ENCODE assay signal across 14 cellular contexts in the genomic region with DNA sequence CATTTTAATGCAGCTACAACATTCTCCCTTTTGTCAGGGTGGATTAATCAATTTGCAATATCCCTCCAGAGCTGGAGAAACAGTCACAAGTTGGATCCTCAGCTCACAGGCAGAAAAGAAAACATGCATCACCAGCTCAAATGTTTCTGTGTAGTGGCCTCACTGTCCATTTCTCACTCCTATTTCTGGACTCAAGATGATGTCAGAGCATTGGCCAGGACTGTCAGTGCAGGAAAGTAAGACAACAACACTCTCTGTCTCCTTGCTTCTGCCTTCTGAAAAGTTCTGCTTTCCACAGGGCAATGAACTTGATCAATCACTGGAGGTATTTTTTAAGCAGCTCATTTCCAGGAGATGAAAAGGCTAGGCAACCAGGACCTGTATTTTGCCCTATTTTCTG. TPM values are rescaled to one million over a fixed set of nuclear protein-coding genes. Genes with fewer than 3 reads are reported as not detected.
A peak's percentile ranks its signal among the peaks of the same experiment; 100 is the strongest.
DNase-seq lines count a peak whose midpoint lies in the region; ATAC-seq and TF ChIP-seq lines count a peak whose summit lies in the region.
"Had no signal": no experiment of that assay in that cellular context is flagged by ENCODE, and none has a peak within 500 bp of the region (broad histone marks: within the 10 kb centered on the region; RNA-seq: fewer than 3 reads in every experiment).

No MANE protein-coding gene starts in this region.

- peaks cover 49% of the 10 kb centered on the region for H3F3A ChIP-seq in SK-N-SH (replicated peaks; ENCODE audit: insufficient read depth)

- peak overlapping the region in 1 of 2 experiments; percentile 97; a peak in 2 of 4 replicates for H3K27ac ChIP-seq in SK-N-SH (ENCODE audit: low read depth in 2 of 2, low read length in 1 of 2)
- peak overlapping the region; percentile 24 to 94 (median 80) for H3K27ac ChIP-seq in heart right ventricle
- H3K27ac ChIP-seq: 22Rv1, body of pancreas, foreskin keratinocyte had no signal

- TF ChIP-seq RAD21 in SK-N-SH (IDR thresholded peaks at IDR 0.05; ENCODE audit: low read length): no peak

- intact Hi-C loops in heart right ventricle (cut with DNase I): loop anchor here in 4 of 10 donors (5.0 to 10.0 kb wide), 4 partner anchors 89 to 212 kb away; no protein-coding TSS in a partner anchor

- POLR2A ChIA-PET in SK-N-SH (lab: Yijun Ruan, JAX): no interaction called here

- no peaks in the 10 kb centered on the region for H3K27me3 Mint-ChIP-seq in progenitor cell of endocrine pancreas

- H3K4me2 ChIP-seq in SK-N-SH: peak overlapping the region; percentile 45

- DNase-seq in SK-N-SH (no peak), heart right ventricle (peak in 1 of 2 donors; percentile 62), progenitor cell of endocrine pancreas (ENCODE audit: low spot score, unreplicated experiment) (no peak), DMS79 treated with DMSO at 0.1 percent for 48 hours (lab: John Stamatoyannopoulos, UW) (no peak), superior temporal gyrus (ENCODE audit: extremely low spot score) (no peak), epidermal melanocyte (ENCODE audit: insufficient read length, low spot score) (no peak)
- DNase-seq: Calu3, foreskin keratinocyte, GOT3, NCI-H446 treated with DMSO at 0.1 percent for 48 hours had no signal

- no peak for TF ChIP-seq CTCF in SK-N-SH (IDR thresholded peaks at IDR 0.05)
- TF ChIP-seq CTCF in heart right ventricle (IDR thresholded peaks at IDR 0.05): no peak
- TF ChIP-seq CTCF in progenitor cell of endocrine pancreas (IDR thresholded peaks at IDR 0.05; ENCODE audit: unreplicated experiment): no peak

- peaks cover 13% of the 10 kb centered on the region for H3K36me3 Mint-ChIP-seq in progenitor cell of endocrine pancreas (ENCODE audit: insufficient read depth)

- H3K4me1 ChIP-seq in SK-N-SH (ENCODE audit: control insufficient read depth in 1 of 2, insufficient read depth in 2 of 2, low read depth in 1 of 2, low read length in 1 of 2): peaks cover 16 to 57% of the 10 kb centered on the region in 2 experiments; a peak in 3 of 4 replicates
- peaks cover 6 to 54% (median 42%) of the 10 kb centered on the region in 9 donors for H3K4me1 ChIP-seq in heart right ventricle

- no peak for ATAC-seq in SK-N-SH treated with all-trans-retinoic acid at 6 μM for 48 hours
- ATAC-seq in heart right ventricle: peak; percentile 50 to 91 (median 84)
- ATAC-seq in GM19455 (IDR thresholded peaks at IDR 0.05; ENCODE audit: unreplicated experiment): no peak
- ATAC-seq: body of pancreas, foreskin keratinocyte had no signal

- peaks cover 14% of the 10 kb centered on the region for H3K4me1 Mint-ChIP-seq in progenitor cell of endocrine pancreas (ENCODE audit: low read depth)

- peak overlapping the region; percentile 47 for H3K9ac ChIP-seq in SK-N-SH

- H3K4me3 Mint-ChIP-seq in progenitor cell of endocrine pancreas (ENCODE audit: low read depth): no peak overlapping the region

- TF ChIP-seq EP300 in SK-N-SH (IDR thresholded peaks at IDR 0.05; ENCODE audit: borderline replicate concordance in 1 of 2, low read depth in 1 of 2, low read length in 1 of 2): no peak

- no peaks in the 10 kb centered on the region for H3K9me3 ChIP-seq in SK-N-SH
- H3K9me3 ChIP-seq in heart right ventricle: no peaks in the 10 kb centered on the region
- H3K9me3 ChIP-seq: body of pancreas had no signal

- H3K27me3 ChIP-seq in SK-N-SH (ENCODE audit: insufficient read depth): no peaks in the 10 kb centered on the region
- H3K27me3 ChIP-seq in heart right ventricle: no peaks in the 10 kb centered on the region
- H3K27me3 ChIP-seq: body of pancreas, foreskin keratinocyte had no signal

- peaks cover 76% of the 10 kb centered on the region for H3K79me2 ChIP-seq in SK-N-SH (ENCODE audit: insufficient read depth)

- no peaks in the 10 kb centered on the region; the same call in 1 of the 2 replicates for H4K20me1 ChIP-seq in SK-N-SH (ENCODE audit: insufficient read depth)

- CTCF ChIA-PET in SK-N-SH (lab: Yijun Ruan, JAX): interaction anchor here (0.9 to 1.7 kb wide), 5 partner anchors 25 to 130 kb away, joined by 3 to 4 read pairs (median 3); no protein-coding TSS in a partner anchor

- H3K27ac Mint-ChIP-seq in progenitor cell of endocrine pancreas: peak overlapping the region; percentile 4

- H3K9me2 ChIP-seq in SK-N-SH: no peaks in the 10 kb centered on the region

- no peaks in the 10 kb centered on the region for H3K9me3 Mint-ChIP-seq in progenitor cell of endocrine pancreas (ENCODE audit: low read depth)

- H3K4me3 ChIP-seq in SK-N-SH (ENCODE audit: low read depth in 2 of 2, low read length in 1 of 2) (no peak overlapping the region), heart right ventricle (peak overlapping the region in 1 of 10 donors; percentile 4)
- H3K4me3 ChIP-seq: body of pancreas had no signal

- H2AFZ ChIP-seq in SK-N-SH (ENCODE audit: low read depth): no peak overlapping the region

- H3K36me3 ChIP-seq in SK-N-SH (replicated peaks in 1 of 2; ENCODE audit: control insufficient read depth in 1 of 2, insufficient read depth in 2 of 2, low read length in 1 of 2): peaks cover 0 to 24% of the 10 kb centered on the region in 2 experiments
- no peaks in the 10 kb centered on the region for H3K36me3 ChIP-seq in heart right ventricle

TF ChIP-seq in SK-N-SH, 30 proteins besides CTCF, POLR2A, EP300 and RAD21:
- no peak for TF ChIP-seq ELF1 (IDR thresholded peaks at IDR 0.05)
- 0 out of 2 replicates have a peak, but pooled peaks have one; percentile 3 for TF ChIP-seq TCF12 (IDR thresholded peaks at IDR 0.05)

TF ChIP-seq in SK-N-SH treated with all-trans-retinoic acid at 6 μM for 48 hours, 23 proteins besides CTCF, POLR2A, EP300 and RAD21:
- TF ChIP-seq, protein P1, sequence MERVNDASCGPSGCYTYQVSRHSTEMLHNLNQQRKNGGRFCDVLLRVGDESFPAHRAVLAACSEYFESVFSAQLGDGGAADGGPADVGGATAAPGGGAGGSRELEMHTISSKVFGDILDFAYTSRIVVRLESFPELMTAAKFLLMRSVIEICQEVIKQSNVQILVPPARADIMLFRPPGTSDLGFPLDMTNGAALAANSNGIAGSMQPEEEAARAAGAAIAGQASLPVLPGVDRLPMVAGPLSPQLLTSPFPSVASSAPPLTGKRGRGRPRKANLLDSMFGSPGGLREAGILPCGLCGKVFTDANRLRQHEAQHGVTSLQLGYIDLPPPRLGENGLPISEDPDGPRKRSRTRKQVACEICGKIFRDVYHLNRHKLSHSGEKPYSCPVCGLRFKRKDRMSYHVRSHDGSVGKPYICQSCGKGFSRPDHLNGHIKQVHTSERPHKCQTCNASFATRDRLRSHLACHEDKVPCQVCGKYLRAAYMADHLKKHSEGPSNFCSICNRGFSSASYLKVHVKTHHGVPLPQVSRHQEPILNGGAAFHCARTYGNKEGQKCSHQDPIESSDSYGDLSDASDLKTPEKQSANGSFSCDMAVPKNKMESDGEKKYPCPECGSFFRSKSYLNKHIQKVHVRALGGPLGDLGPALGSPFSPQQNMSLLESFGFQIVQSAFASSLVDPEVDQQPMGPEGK (CRISPR knock-in tag; IDR thresholded peaks at IDR 0.05; ENCODE audit: borderline replicate concordance): no peak
- TF ChIP-seq CSDC2 (CRISPR knock-in tag; IDR thresholded peaks at IDR 0.05) (no peak), RARB (CRISPR knock-in tag; IDR thresholded peaks at IDR 0.05) (no peak), ARNTL (CRISPR knock-in tag; IDR thresholded peaks at IDR 0.05; ENCODE audit: borderline replicate concordance, low read depth) (no peak), ZFP3 (CRISPR knock-in tag; IDR thresholded peaks at IDR 0.05) (no peak)
- TF ChIP-seq, protein P2, sequence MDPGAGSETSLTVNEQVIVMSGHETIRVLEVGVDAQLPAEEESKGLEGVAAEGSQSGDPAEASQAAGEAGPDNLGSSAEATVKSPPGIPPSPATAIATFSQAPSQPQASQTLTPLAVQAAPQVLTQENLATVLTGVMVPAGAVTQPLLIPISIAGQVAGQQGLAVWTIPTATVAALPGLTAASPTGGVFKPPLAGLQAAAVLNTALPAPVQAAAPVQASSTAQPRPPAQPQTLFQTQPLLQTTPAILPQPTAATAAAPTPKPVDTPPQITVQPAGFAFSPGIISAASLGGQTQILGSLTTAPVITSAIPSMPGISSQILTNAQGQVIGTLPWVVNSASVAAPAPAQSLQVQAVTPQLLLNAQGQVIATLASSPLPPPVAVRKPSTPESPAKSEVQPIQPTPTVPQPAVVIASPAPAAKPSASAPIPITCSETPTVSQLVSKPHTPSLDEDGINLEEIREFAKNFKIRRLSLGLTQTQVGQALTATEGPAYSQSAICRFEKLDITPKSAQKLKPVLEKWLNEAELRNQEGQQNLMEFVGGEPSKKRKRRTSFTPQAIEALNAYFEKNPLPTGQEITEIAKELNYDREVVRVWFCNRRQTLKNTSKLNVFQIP (CRISPR knock-in tag; IDR thresholded peaks at IDR 0.05; ENCODE audit: borderline replicate concordance, low read depth): no peak
TF ChIP-seq in SK-N-SH treated with all-trans-retinoic acid at 6 μM for 48 hours: peak in this region for 0.

RNA-seq across cellular contexts. Expression of a gene that starts 8.2 kb away (rescaled TPM):
- polyA plus RNA-seq in SK-N-SH (2012; rRNA removed): 47.5 and 48.7 TPM in 2 replicates
- polyA plus RNA-seq in SK-N-SH (2012; cell fraction: cytosol; rRNA removed): 30.8 and 31.9 TPM in 2 replicates
- 94.2 and 132 TPM in 2 replicates for polyA plus RNA-seq in SK-N-SH (2012; cell fraction: nucleus; rRNA removed)
- total RNA-seq in heart right ventricle: 100 to 1,000 TPM; 287 to 655 (median 537) TPM
- 100 to 1,000 TPM in 1 of 2 donors, 10 to 100 TPM in 1; 38.6 to 115 TPM for polyA plus RNA-seq in heart right ventricle
- total RNA-seq in progenitor cell of endocrine pancreas: 88.2 and 98.8 TPM in 2 replicates

Comparison
In these comparisons a context has a peak if more than half of its experiments do, and no peak if none do; other contexts are left out.
1. ATAC-seq: peak in heart right ventricle (8 of 8); none in SK-N-SH treated with all-trans-retinoic acid at 6 μM for 48 hours (single experiment) and GM19455 (single experiment).